8 cellular contexts compared by ENCODE assay signal in genomic region chr11:72831521-72832300, GRCh38. TPM values are rescaled to one million over a fixed set of nuclear protein-coding genes. Genes with fewer than 3 reads are reported as not detected.
DNase-seq lines count a peak whose midpoint lies in the region; ATAC-seq and TF ChIP-seq lines count a peak whose summit lies in the region.

No MANE protein-coding gene starts in this region.

- TF ChIP-seq CTCF in HEK293 (tag by site-specific recombination; IDR thresholded peaks at IDR 0.05) (peak; percentile 93), dorsolateral prefrontal cortex (IDR thresholded peaks at IDR 0.05 in 54 of 56, conservative IDR thresholded peaks at IDR 0.05 in 2 of 56; ENCODE audit: low read depth in 1 of 56, partially characterized antibody in 56 of 56) (peak; percentile 60 to 98 (median 95)), lung (IDR thresholded peaks at IDR 0.05; ENCODE audit: control extremely low read depth, extremely low read depth) (peak; percentile 95)

- peaks cover 0 to 7% of the 10 kb centered on the region in 2 experiments; a peak in 1 of 3 replicates for H3K36me3 ChIP-seq in HEK293 (ENCODE audit: control insufficient read depth in 2 of 2, insufficient read depth in 1 of 2, low read length in 2 of 2)
- peaks cover 0 to 16% of the 10 kb centered on the region in 2 donors for H3K36me3 ChIP-seq in lung (ENCODE audit: control insufficient read depth in 2 of 2, insufficient read depth in 2 of 2, low read length in 2 of 2)

- H3K27me3 ChIP-seq in dorsolateral prefrontal cortex (no peaks in the 10 kb centered on the region), lung (ENCODE audit: control insufficient read depth, insufficient read depth) (no peaks in the 10 kb centered on the region)

- H3K27ac ChIP-seq in HEK293 (ENCODE audit: extremely low read depth, low read depth, low read length) (no peak overlapping the region), dorsolateral prefrontal cortex (peak overlapping the region in 51 of 59 donors; percentile 18 to 87 (median 68)), lung (ENCODE audit: low read depth in 1 of 2, low read length in 1 of 2) (peak overlapping the region; percentile 22 to 30)

- no peaks in the 10 kb centered on the region for H3K9me3 ChIP-seq in HEK293 (ENCODE audit: control insufficient read depth, insufficient read depth, low read depth, low read length)
- no peaks in the 10 kb centered on the region for H3K9me3 ChIP-seq in lung (ENCODE audit: control insufficient read depth in 2 of 2, insufficient read depth in 1 of 2, low read length in 1 of 2)

- H3K36me3 Mint-ChIP-seq in stimulated activated memory B cell treated with anti-CD40 and anti-IgM and Interleukin-4, amounts not matched to agents 10 μg/mL and 1 μg/mL and 100 μg/mL, for 72 hours = peaks cover 51% of the 10 kb centered on the region

- H3K9me3 Mint-ChIP-seq in stimulated activated memory B cell treated with anti-CD40 and anti-IgM and Interleukin-4, amounts not matched to agents 10 μg/mL and 1 μg/mL and 100 μg/mL, for 72 hours = no peaks in the 10 kb centered on the region

- H3K4me3 ChIP-seq in HEK293 (ENCODE audit: low read depth, low read length) = no peak overlapping the region
- H3K4me3 ChIP-seq in dorsolateral prefrontal cortex = no peak overlapping the region
- no peak overlapping the region for H3K4me3 ChIP-seq in lung

- no peak overlapping the region for H3K4me3 Mint-ChIP-seq in stimulated activated memory B cell treated with anti-CD40 and anti-IgM and Interleukin-4, amounts not matched to agents 10 μg/mL and 1 μg/mL and 100 μg/mL, for 72 hours

- no peaks in the 10 kb centered on the region for H3K4me1 ChIP-seq in HEK293 (ENCODE audit: control insufficient read depth, insufficient read depth, low read length)
- peaks cover 11 to 13% of the 10 kb centered on the region in 2 donors for H3K4me1 ChIP-seq in lung (ENCODE audit: control insufficient read depth in 2 of 2, insufficient read depth in 2 of 2, low read length in 2 of 2)

- no peaks in the 10 kb centered on the region for H3K27me3 Mint-ChIP-seq in stimulated activated memory B cell treated with anti-CD40 and anti-IgM and Interleukin-4, amounts not matched to agents 10 μg/mL and 1 μg/mL and 100 μg/mL, for 72 hours

- intact Hi-C loops in dorsolateral prefrontal cortex (cut with DNase I) = loop anchor here (1.0 to 10.0 kb wide), 4 partner anchors 96 to 403 kb away; no protein-coding TSS in a partner anchor

- H3K27ac Mint-ChIP-seq in stimulated activated memory B cell treated with anti-CD40 and anti-IgM and Interleukin-4, amounts not matched to agents 10 μg/mL and 1 μg/mL and 100 μg/mL, for 72 hours = peak overlapping the region; percentile 63

- DNase-seq in C1 segment of cervical spinal cord (lab: John Stamatoyannopoulos, UW) = peak in 11 of 14 donors; percentile 52 to 84 (median 72)
- peak; percentile 79 for DNase-seq in NCI-H345 (lab: John Stamatoyannopoulos, UW)
- peak; percentile 72 for DNase-seq in activated CD4-positive, alpha-beta T cell treated with anti-CD3 and anti-CD28 coated beads for 48 hours
- peak; percentile 77 to 92 (median 89) for DNase-seq in dorsolateral prefrontal cortex
- peak; percentile 82 for DNase-seq in lung (ENCODE audit: low spot score)

- ATAC-seq in lung (ENCODE audit: insufficient read depth, low FRiP score) = peak; percentile 75
- peak; percentile 60 for ATAC-seq in stimulated activated memory B cell treated with anti-CD40 and anti-IgM and Interleukin-4, amounts not matched to agents 10 μg/mL and 1 μg/mL and 100 μg/mL, for 72 hours
- ATAC-seq in GM19351 (IDR thresholded peaks at IDR 0.05; ENCODE audit: unreplicated experiment) = no peak

- 40 to 51% methylated on average over 13 of the region's 13 CpGs for WGBS in lung, 2 donors

- POLR2A ChIA-PET in HEK293 (lab: Yijun Ruan, JAX) = no interaction called here

- CTCF ChIA-PET in HEK293 (lab: Yijun Ruan, JAX) = interaction anchor here (0.6 to 6.2 kb wide), 18 partner anchors 9 to 413 kb away, joined by 3 to 50 read pairs (median 4); partner anchors contain the start of gene STARD10

- H3K4me1 Mint-ChIP-seq in stimulated activated memory B cell treated with anti-CD40 and anti-IgM and Interleukin-4, amounts not matched to agents 10 μg/mL and 1 μg/mL and 100 μg/mL, for 72 hours = peaks cover 48% of the 10 kb centered on the region

TF ChIP-seq in HEK293, 187 proteins besides CTCF, POLR2A, EP300 and RAD21:
- TF ChIP-seq ZNF354C (tag by site-specific recombination; IDR thresholded peaks at IDR 0.05; ENCODE audit: borderline replicate concordance, low read depth) (no peak), IKZF3 (tag by site-specific recombination; IDR thresholded peaks at IDR 0.05) (no peak), TRIM28 (IDR thresholded peaks at IDR 0.05; ENCODE audit: borderline replicate concordance, low read length) (no peak), SP2 (tag by site-specific recombination; IDR thresholded peaks at IDR 0.05) (no peak), GLIS2 (tag by site-specific recombination; IDR thresholded peaks at IDR 0.05) (0 out of 2 replicates have a peak, but pooled peaks have one; percentile 23), ZNF654 (tag by site-specific recombination; IDR thresholded peaks at IDR 0.05; ENCODE audit: low read depth) (peak; percentile 68), ZNF2 (tag by site-specific recombination; IDR thresholded peaks at IDR 0.05) (peak; percentile 37; the same call in 1 of the 2 replicates), ZNF626 (tag by site-specific recombination; IDR thresholded peaks at IDR 0.05) (no peak), PBX3 (CRISPR knock-in tag; IDR thresholded peaks at IDR 0.05) (no peak), ZBTB6 (tag by site-specific recombination; IDR thresholded peaks at IDR 0.05) (no peak), BCL11A (tag by site-specific recombination; IDR thresholded peaks at IDR 0.05; ENCODE audit: low read depth) (no peak), ZSCAN23 (tag by site-specific recombination; IDR thresholded peaks at IDR 0.05) (no peak), HOXD13 (CRISPR knock-in tag; IDR thresholded peaks at IDR 0.05; ENCODE audit: borderline replicate concordance) (no peak), ZNF19 (tag by site-specific recombination; IDR thresholded peaks at IDR 0.05; ENCODE audit: low read depth) (no peak), ZBTB48 (tag by site-specific recombination; IDR thresholded peaks at IDR 0.05) (peak; percentile 77), ZBTB17 (tag by site-specific recombination; IDR thresholded peaks at IDR 0.05) (no peak), ZNF624 (tag by site-specific recombination; IDR thresholded peaks at IDR 0.05) (no peak), ZNF146 (tag by site-specific recombination; IDR thresholded peaks at IDR 0.05) (no peak), GLIS1 (tag by site-specific recombination; IDR thresholded peaks at IDR 0.05) (peak; percentile 68), ZBTB49 (tag by site-specific recombination; IDR thresholded peaks at IDR 0.05; ENCODE audit: low read depth) (no peak), ZNF561 (tag by site-specific recombination; IDR thresholded peaks at IDR 0.05; ENCODE audit: borderline replicate concordance) (no peak), ZFP3 (tag by site-specific recombination; IDR thresholded peaks at IDR 0.05; ENCODE audit: low read depth) (no peak)

RNA-seq across cellular contexts. Expression of gene ATG16L2, which starts 17.5 kb away (rescaled TPM):
- total RNA-seq in dorsolateral prefrontal cortex (10 to 100 TPM; 17.7 to 47.0 (median 30.9) TPM), lung (10 to 100 TPM; 42.6 to 61.9 TPM)
- 10 to 100 TPM; 60.8 to 86.0 TPM for polyA plus RNA-seq in lung

RNA-seq across cellular contexts. Expression of gene STARD10, which starts 37.9 kb away (rescaled TPM):
- total RNA-seq in dorsolateral prefrontal cortex (100 to 1,000 TPM in 2 of 120 experiments, 10 to 100 TPM in 118; 31.5 to 113 (median 51.1) TPM), lung (100 to 1,000 TPM in 1 of 2 donors, 10 to 100 TPM in 1; 97.1 to 108 TPM)
- 100 to 1,000 TPM in 1 of 2 donors, 10 to 100 TPM in 1; 66.5 to 198 TPM for polyA plus RNA-seq in lung
